In the genomic region with DNA sequence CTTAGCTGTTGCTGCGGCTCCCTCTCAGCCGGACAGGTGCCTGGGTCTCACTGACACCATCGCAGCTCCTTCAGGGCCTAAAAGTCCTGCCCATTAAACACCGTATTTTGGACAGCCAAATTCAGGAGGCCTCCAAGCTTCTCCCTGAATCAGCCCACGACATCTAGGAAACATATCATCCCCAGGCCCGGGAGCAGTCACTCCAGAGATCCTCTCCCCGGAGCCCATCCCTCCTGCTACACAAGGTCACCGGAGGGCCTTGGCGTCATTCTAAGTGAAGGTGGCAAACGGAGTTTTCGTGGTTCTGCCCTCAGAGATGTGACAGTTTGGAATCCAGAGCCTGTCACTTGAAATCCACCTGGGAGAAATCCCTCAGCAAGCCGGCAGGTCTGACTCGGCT, we compare ENCODE assay signal across 15 cellular contexts.
DNase-seq lines count a peak whose midpoint lies in the region; ATAC-seq and TF ChIP-seq lines count a peak whose summit lies in the region.
"Had no signal": no experiment of that assay in that cellular context is flagged by ENCODE, and none has a peak within 500 bp of the region (broad histone marks: within the 10 kb centered on the region; RNA-seq: fewer than 3 reads in every experiment).

No MANE protein-coding gene starts in this region.

- WGBS in H9 (ENCODE audit: extremely low coverage, insufficient read length, low lambda C conversion rate), result no CpG with 5 or more reads among the region's 13 CpGs
- WGBS in stomach, 5 donors, result 83 to 96% (median 92%) methylated on average over 12 to 13 of the region's 13 CpGs

- TF ChIP-seq POLR2A in stomach (IDR thresholded peaks at IDR 0.05), result no peak

- H3K27ac Mint-ChIP-seq in H9, result peak overlapping the region in 2 of 3 experiments; percentile 13 to 86; a peak in 1 of 7 replicates
- H3K27ac Mint-ChIP-seq: B cell; CD8-positive, alpha-beta T cell had no signal

- peaks cover 0 to 2% of the 10 kb centered on the region in 2 experiments; a peak in 1 of 5 replicates for H3K9me3 Mint-ChIP-seq in H9
- H3K9me3 Mint-ChIP-seq: CD8-positive, alpha-beta T cell had no signal

- H3K36me3 ChIP-seq in osteoblast (ENCODE audit: insufficient read depth, low read length) (no peaks in the 10 kb centered on the region), stomach (peaks cover 19 to 71% (median 51%) of the 10 kb centered on the region in 4 donors)
- H3K36me3 ChIP-seq: HAP-1 had no signal

- H3K79me2 ChIP-seq in H9 (ENCODE audit: insufficient read depth, low read length) (no peaks in the 10 kb centered on the region), osteoblast (ENCODE audit: insufficient read depth, low read length) (no peaks in the 10 kb centered on the region)

- H3K4me3 ChIP-seq in osteoblast (ENCODE audit: insufficient read depth, low read length), result no peak overlapping the region
- no peak overlapping the region for H3K4me3 ChIP-seq in stomach
- H3K4me3 ChIP-seq: BLaER1 treated with 17β-estradiol and CSF1 and Interleukin-3, amounts not matched to agents 10 nM and 100 nM; GM12878; HAP-1 had no signal

- no peak overlapping the region for H3K56ac ChIP-seq in H9 (ENCODE audit: insufficient read length, low read depth, low read length)

- H3K23ac ChIP-seq in H9 (ENCODE audit: insufficient read length, low read depth, low read length), result no peak overlapping the region

- H3K4me2 ChIP-seq in H9 (ENCODE audit: insufficient read depth, insufficient read length, low read length) (no peak overlapping the region), osteoblast (ENCODE audit: insufficient read depth, low read length) (no peak overlapping the region)
- H3K4me2 ChIP-seq: BLaER1 treated with 17β-estradiol and CSF1 and Interleukin-3, amounts not matched to agents 10 nM and 100 nM had no signal

- DNase-seq in H9 (no peak), osteoblast (ENCODE audit: insufficient read length, low spot score, missing footprints) (peak; percentile 29), stomach (peak; percentile 23), GM19238 (ENCODE audit: insufficient read length, low spot score) (no peak)
- DNase-seq in stimulated activated CD4-positive, alpha-beta T cell treated with anti-CD3 and anti-CD28 coated beads, Interleukin-4, amount 100 ng/mL, for 24 hours, result no peak
- DNase-seq: CD8-positive, alpha-beta T cell; DMS 273 treated with DMSO at 0.1 percent for 48 hours; DMS53; DND-41; EL had no signal

- H2AFZ ChIP-seq in H9 (ENCODE audit: low read length) (no peak overlapping the region), osteoblast (ENCODE audit: low read length) (no peak overlapping the region)

- no peak for TF ChIP-seq CTCF in H9 (conservative IDR thresholded peaks at IDR 0.05)
- no peak for TF ChIP-seq CTCF in osteoblast (IDR thresholded peaks at IDR 0.05; ENCODE audit: extremely low read depth, low read depth, low read length)
- no peak for TF ChIP-seq CTCF in stomach (IDR thresholded peaks at IDR 0.05)

- no peak overlapping the region for H4K91ac ChIP-seq in H9 (ENCODE audit: insufficient read length, low read depth, low read length)

- H3K27ac ChIP-seq in H9 (ENCODE audit: insufficient read length, low read depth, low read length) (no peak overlapping the region), osteoblast (ENCODE audit: low read depth, low read length) (no peak overlapping the region), stomach (no peak overlapping the region)
- H3K27ac ChIP-seq: BLaER1 treated with 17β-estradiol and CSF1 and Interleukin-3, amounts not matched to agents 10 nM and 100 nM had no signal

- H4K5ac ChIP-seq in H9 (ENCODE audit: insufficient read length, low read depth, low read length), result no peak overlapping the region

- TF ChIP-seq EP300 in stomach (IDR thresholded peaks at IDR 0.05), result no peak

- H3K4me1 Mint-ChIP-seq in H9, result peaks cover 20 to 25% of the 10 kb centered on the region in 2 experiments

- no peak overlapping the region for H2BK5ac ChIP-seq in H9 (ENCODE audit: insufficient read length, low read length)

- H4K8ac ChIP-seq in H9 (replicated peaks; ENCODE audit: insufficient read length, low read depth, low read length), result no peak overlapping the region

- H3K27me3 ChIP-seq in H9 (ENCODE audit: insufficient read depth, low read length) (no peaks in the 10 kb centered on the region), osteoblast (ENCODE audit: insufficient read depth, low read length) (no peaks in the 10 kb centered on the region), stomach (no peaks in the 10 kb centered on the region)

- H3K9me3 ChIP-seq in H9 (ENCODE audit: control insufficient read depth, low read depth, low read length) (no peaks in the 10 kb centered on the region), osteoblast (ENCODE audit: low read depth, low read length) (no peaks in the 10 kb centered on the region), stomach (no peaks in the 10 kb centered on the region)
- H3K9me3 ChIP-seq: BLaER1 treated with 17β-estradiol and CSF1 and Interleukin-3, amounts not matched to agents 10 nM and 100 nM; HAP-1 had no signal

- H3K4me1 ChIP-seq in H9 (ENCODE audit: insufficient read depth, low read length), result no peaks in the 10 kb centered on the region
- H3K4me1 ChIP-seq in osteoblast (ENCODE audit: insufficient read depth, low read length), result no peaks in the 10 kb centered on the region
- H3K4me1 ChIP-seq in stomach, result peaks cover 3 to 17% (median 10%) of the 10 kb centered on the region in 4 donors
- H3K4me1 ChIP-seq: HAP-1 had no signal

- no peak overlapping the region for H2BK15ac ChIP-seq in H9 (ENCODE audit: low read depth, low read length)

- H3K36me3 Mint-ChIP-seq in H9 (ENCODE audit: insufficient read depth in 1 of 3, low read depth in 3 of 3), result peaks cover 0 to 3% (median 2%) of the 10 kb centered on the region in 3 experiments; a peak in 5 of 7 replicates

- H2BK12ac ChIP-seq in H9 (ENCODE audit: insufficient read length, low read depth, low read length), result no peak overlapping the region

- no peak overlapping the region for H3K18ac ChIP-seq in H9 (ENCODE audit: insufficient read length, low read depth, low read length)

- intact Hi-C loops in stomach (cut with DNase I; ENCODE audit: low total_unique reads), result no loop called here

- no peak overlapping the region for H3K14ac ChIP-seq in H9 (ENCODE audit: insufficient read depth, low read length)

- no peak overlapping the region for H2BK120ac ChIP-seq in H9 (ENCODE audit: low read depth, low read length, poor library complexity, severe bottlenecking)

- H2BK20ac ChIP-seq in H9 (ENCODE audit: low read depth, low read length, poor library complexity, severe bottlenecking), result no peak overlapping the region

- H4K20me1 ChIP-seq in H9 (ENCODE audit: control insufficient read depth, insufficient read depth, insufficient read length), result no peaks in the 10 kb centered on the region
- H4K20me1 ChIP-seq in osteoblast (ENCODE audit: insufficient read depth, low read length), result peaks cover 18% of the 10 kb centered on the region

- H3T11ph ChIP-seq in H9 (ENCODE audit: low read length), result no peak overlapping the region

- no peaks in the 10 kb centered on the region for H3K79me1 ChIP-seq in H9 (ENCODE audit: insufficient read depth, low read depth, low read length, poor library complexity, severe bottlenecking)

- no peak overlapping the region for H3K4me3 Mint-ChIP-seq in H9
- H3K4me3 Mint-ChIP-seq: B cell; CD8-positive, alpha-beta T cell had no signal

- ATAC-seq in GM18861 (IDR thresholded peaks at IDR 0.05; ENCODE audit: unreplicated experiment), result no peak
- ATAC-seq: CD8-positive, alpha-beta T cell; GM12878 had no signal

- H3K9ac ChIP-seq in H9 (ENCODE audit: extremely low read depth, insufficient read length, low read length), result no peak overlapping the region
- H3K9ac ChIP-seq: BLaER1 treated with 17β-estradiol and CSF1 and Interleukin-3, amounts not matched to agents 10 nM and 100 nM had no signal

- no peaks in the 10 kb centered on the region for H3K27me3 Mint-ChIP-seq in H9 (ENCODE audit: low read depth)
- H3K27me3 Mint-ChIP-seq: B cell had no signal

- no peak overlapping the region for H2AK5ac ChIP-seq in H9 (ENCODE audit: insufficient read length, low read length)

- H3K23me2 ChIP-seq in H9 (ENCODE audit: insufficient read length, low read depth, low read length, poor library complexity, severe bottlenecking), result no peaks in the 10 kb centered on the region

- no peak overlapping the region for H3K4ac ChIP-seq in H9 (ENCODE audit: low read depth, low read length)

Comparison
In these comparisons a context has a peak if more than half of its experiments do, and no peak if none do; other contexts are left out.
1. DNase-seq: peak in osteoblast (single experiment) and stomach (single experiment); none in H9 (single experiment), stimulated activated CD4-positive, alpha-beta T cell treated with anti-CD3 and anti-CD28 coated beads, Interleukin-4, amount 100 ng/mL, for 24 hours (single experiment) and GM19238 (single experiment).